ENCODE assay signal across 1 cellular context in the genomic region with DNA sequence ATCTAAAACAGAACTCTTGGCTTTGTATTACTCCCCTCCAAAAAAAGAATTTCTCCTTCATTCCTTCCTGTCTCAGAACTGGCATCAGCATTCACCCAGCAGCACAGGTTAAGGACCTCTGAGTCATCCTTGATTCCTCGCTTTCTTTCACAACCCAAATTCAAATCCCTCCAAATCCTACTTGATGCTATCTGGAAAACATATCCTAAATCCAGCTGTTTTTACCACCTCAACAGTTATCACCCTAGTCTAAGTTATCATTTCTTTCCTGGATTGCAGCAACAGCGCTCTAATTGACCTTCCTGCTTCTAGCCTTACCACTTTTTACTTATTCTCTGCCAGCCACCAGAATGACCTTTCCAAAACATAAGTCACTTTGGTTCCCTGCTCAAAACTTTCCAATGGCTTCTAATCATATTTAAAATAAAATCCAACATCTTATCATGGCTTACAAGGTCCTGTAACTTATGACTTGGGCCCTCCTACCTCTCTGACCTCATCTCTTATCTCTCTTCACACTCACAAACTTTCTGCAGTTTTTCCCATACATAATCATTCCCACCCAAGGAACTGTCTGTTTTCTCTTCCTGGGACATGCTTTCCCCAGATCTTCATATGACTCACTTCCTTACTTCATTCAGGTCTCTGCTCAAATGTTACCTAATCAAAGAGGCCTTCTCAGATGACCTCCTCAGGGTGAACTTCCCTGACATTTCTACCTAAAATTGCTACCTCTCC.
TF ChIP-seq lines count a peak whose summit lies in the region.

No MANE protein-coding gene starts in this region.

TF ChIP-seq in K562, 482 proteins besides CTCF, POLR2A, EP300 and RAD21 (continued from another document and continues in another):
- peak; percentile 70; the same call in 1 of the 2 replicates for TF ChIP-seq STAT5A (IDR thresholded peaks at IDR 0.05; ENCODE audit: borderline replicate concordance, low read length)
- no peak for TF ChIP-seq ZFP1 (CRISPR knock-in tag; IDR thresholded peaks at IDR 0.05)
- TF ChIP-seq KDM1A (IDR thresholded peaks at IDR 0.05), result peak; percentile 74 to 77
- TF ChIP-seq E2F3 (CRISPR knock-in tag; IDR thresholded peaks at IDR 0.05), result no peak
- 0 out of 2 replicates have a peak, but pooled peaks have one; percentile 66 for TF ChIP-seq ZNF24 (IDR thresholded peaks at IDR 0.05)
- TF ChIP-seq BRD9 (IDR thresholded peaks at IDR 0.05; ENCODE audit: low read depth, partially characterized antibody), result peak; percentile 58
- no peak for TF ChIP-seq MAX (CRISPR knock-in tag; IDR thresholded peaks at IDR 0.05)
- TF ChIP-seq GATAD2A (IDR thresholded peaks at IDR 0.05), result 0 out of 2 replicates have a peak, but pooled peaks have one; percentile 63
- TF ChIP-seq NCOR1 (IDR thresholded peaks at IDR 0.05), result peak; percentile 93
- peak in 1 of 2 experiments; percentile 66; a peak in 2 of 4 replicates for TF ChIP-seq TBL1XR1 (IDR thresholded peaks at IDR 0.05; ENCODE audit: low read length in 2 of 2)
- TF ChIP-seq, protein P1, sequence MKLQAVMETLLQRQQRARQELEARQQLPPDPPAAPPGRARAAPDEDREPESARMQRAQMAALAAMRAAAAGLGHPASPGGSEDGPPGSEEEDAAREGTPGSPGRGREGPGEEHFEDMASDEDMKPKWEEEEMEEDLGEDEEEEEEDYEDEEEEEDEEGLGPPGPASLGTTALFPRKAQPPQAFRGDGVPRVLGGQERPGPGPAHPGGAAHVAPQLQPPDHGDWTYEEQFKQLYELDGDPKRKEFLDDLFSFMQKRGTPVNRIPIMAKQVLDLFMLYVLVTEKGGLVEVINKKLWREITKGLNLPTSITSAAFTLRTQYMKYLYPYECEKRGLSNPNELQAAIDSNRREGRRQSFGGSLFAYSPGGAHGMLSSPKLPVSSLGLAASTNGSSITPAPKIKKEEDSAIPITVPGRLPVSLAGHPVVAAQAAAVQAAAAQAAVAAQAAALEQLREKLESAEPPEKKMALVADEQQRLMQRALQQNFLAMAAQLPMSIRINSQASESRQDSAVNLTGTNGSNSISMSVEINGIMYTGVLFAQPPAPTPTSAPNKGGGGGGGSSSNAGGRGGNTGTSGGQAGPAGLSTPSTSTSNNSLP (IDR thresholded peaks at IDR 0.05; ENCODE audit: borderline replicate concordance, low read depth, low read length), result peak; percentile 87
- TF ChIP-seq, protein P2, sequence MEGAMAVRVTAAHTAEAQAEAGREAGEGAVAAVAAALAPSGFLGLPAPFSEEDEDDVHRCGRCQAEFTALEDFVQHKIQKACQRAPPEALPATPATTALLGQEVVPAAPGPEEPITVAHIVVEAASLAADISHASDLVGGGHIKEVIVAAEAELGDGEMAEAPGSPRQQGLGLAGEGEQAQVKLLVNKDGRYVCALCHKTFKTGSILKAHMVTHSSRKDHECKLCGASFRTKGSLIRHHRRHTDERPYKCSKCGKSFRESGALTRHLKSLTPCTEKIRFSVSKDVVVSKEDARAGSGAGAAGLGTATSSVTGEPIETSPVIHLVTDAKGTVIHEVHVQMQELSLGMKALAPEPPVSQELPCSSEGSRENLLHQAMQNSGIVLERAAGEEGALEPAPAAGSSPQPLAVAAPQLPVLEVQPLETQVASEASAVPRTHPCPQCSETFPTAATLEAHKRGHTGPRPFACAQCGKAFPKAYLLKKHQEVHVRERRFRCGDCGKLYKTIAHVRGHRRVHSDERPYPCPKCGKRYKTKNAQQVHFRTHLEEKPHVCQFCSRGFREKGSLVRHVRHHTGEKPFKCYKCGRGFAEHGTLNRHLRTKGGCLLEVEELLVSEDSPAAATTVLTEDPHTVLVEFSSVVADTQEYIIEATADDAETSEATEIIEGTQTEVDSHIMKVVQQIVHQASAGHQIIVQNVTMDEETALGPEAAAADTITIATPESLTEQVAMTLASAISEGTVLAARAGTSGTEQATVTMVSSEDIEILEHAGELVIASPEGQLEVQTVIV (CRISPR knock-in tag; IDR thresholded peaks at IDR 0.05; ENCODE audit: borderline replicate concordance), result no peak
- peak; percentile 99 for TF ChIP-seq DPF2 (IDR thresholded peaks at IDR 0.05)
- TF ChIP-seq HDAC3 (IDR thresholded peaks at IDR 0.05; ENCODE audit: borderline replicate concordance, partially characterized antibody), result peak; percentile 64
- no peak for TF ChIP-seq TEAD2 (tag; IDR thresholded peaks at IDR 0.05)
- TF ChIP-seq ZFX (CRISPR knock-in tag; IDR thresholded peaks at IDR 0.05), result peak; percentile 51
- peak; percentile 68 for TF ChIP-seq ETV5 (CRISPR knock-in tag; IDR thresholded peaks at IDR 0.05; ENCODE audit: low read depth)
- no peak for TF ChIP-seq SP2 (IDR thresholded peaks at IDR 0.05; ENCODE audit: extremely low read depth, low read depth, low read length, poor library complexity, severe bottlenecking)
- no peak for TF ChIP-seq CEBPG (CRISPR knock-in tag; IDR thresholded peaks at IDR 0.05)
- TF ChIP-seq CEBPG (tag; conservative IDR thresholded peaks at IDR 0.05 in 1 of 2, IDR thresholded peaks at IDR 0.05 in 1 of 2), result peak in 1 of 2 experiments; percentile 80; a peak in 2 of 4 replicates
- TF ChIP-seq HDAC2 (IDR thresholded peaks at IDR 0.05), result peak; percentile 82
- no peak for TF ChIP-seq ZC3H4 (CRISPR knock-in tag; IDR thresholded peaks at IDR 0.05; ENCODE audit: borderline replicate concordance)
- 0 out of 2 replicates have a peak, but pooled peaks have one; percentile 25 for TF ChIP-seq KHSRP (IDR thresholded peaks at IDR 0.05)
- TF ChIP-seq ZNF239 (CRISPR knock-in tag; IDR thresholded peaks at IDR 0.05), result no peak
- TF ChIP-seq, protein P3, sequence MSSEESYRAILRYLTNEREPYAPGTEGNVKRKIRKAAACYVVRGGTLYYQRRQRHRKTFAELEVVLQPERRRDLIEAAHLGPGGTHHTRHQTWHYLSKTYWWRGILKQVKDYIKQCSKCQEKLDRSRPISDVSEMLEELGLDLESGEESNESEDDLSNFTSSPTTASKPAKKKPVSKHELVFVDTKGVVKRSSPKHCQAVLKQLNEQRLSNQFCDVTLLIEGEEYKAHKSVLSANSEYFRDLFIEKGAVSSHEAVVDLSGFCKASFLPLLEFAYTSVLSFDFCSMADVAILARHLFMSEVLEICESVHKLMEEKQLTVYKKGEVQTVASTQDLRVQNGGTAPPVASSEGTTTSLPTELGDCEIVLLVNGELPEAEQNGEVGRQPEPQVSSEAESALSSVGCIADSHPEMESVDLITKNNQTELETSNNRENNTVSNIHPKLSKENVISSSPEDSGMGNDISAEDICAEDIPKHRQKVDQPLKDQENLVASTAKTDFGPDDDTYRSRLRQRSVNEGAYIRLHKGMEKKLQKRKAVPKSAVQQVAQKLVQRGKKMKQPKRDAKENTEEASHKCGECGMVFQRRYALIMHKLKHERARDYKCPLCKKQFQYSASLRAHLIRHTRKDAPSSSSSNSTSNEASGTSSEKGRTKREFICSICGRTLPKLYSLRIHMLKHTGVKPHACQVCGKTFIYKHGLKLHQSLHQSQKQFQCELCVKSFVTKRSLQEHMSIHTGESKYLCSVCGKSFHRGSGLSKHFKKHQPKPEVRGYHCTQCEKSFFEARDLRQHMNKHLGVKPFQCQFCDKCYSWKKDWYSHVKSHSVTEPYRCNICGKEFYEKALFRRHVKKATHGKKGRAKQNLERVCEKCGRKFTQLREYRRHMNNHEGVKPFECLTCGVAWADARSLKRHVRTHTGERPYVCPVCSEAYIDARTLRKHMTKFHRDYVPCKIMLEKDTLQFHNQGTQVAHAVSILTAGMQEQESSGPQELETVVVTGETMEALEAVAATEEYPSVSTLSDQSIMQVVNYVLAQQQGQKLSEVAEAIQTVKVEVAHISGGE (CRISPR knock-in tag; IDR thresholded peaks at IDR 0.05), result peak in 1 of 3 experiments; percentile 28; a peak in 1 of 6 replicates
- TF ChIP-seq TAF9B (IDR thresholded peaks at IDR 0.05; ENCODE audit: partially characterized antibody), result peak; percentile 62
- TF ChIP-seq RNF2 (IDR thresholded peaks at IDR 0.05), result peak; percentile 41; the same call in 1 of the 2 replicates
- no peak for TF ChIP-seq TGIF2 (CRISPR knock-in tag; IDR thresholded peaks at IDR 0.05)
- TF ChIP-seq, protein P4, sequence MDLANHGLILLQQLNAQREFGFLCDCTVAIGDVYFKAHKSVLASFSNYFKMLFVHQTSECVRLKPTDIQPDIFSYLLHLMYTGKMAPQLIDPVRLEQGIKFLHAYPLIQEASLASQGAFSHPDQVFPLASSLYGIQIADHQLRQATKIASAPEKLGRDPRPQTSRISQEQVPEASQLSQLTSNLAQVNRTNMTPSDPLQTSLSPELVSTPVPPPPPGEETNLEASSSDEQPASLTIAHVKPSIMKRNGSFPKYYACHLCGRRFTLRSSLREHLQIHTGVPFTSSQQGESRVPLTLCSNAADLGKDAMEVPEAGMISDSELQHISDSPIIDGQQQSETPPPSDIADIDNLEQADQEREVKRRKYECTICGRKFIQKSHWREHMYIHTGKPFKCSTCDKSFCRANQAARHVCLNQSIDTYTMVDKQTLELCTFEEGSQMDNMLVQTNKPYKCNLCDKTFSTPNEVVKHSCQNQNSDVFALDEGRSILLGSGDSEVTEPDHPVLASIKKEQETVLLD (IDR thresholded peaks at IDR 0.05), result peak; percentile 59; the same call in 1 of the 2 replicates
- TF ChIP-seq FOXM1 (IDR thresholded peaks at IDR 0.05; ENCODE audit: low read depth), result peak; percentile 90
- TF ChIP-seq FOXM1 (CRISPR knock-in tag; IDR thresholded peaks at IDR 0.05; ENCODE audit: low read depth), result no peak
- TF ChIP-seq NFE2 (IDR thresholded peaks at IDR 0.05; ENCODE audit: low read depth), result 0 out of 2 replicates have a peak, but pooled peaks have one; percentile 3
- peak; percentile 80 for TF ChIP-seq PHB2 (IDR thresholded peaks at IDR 0.05; ENCODE audit: low read depth)
- TF ChIP-seq KLF1 (tag; IDR thresholded peaks at IDR 0.05), result no peak
- TF ChIP-seq SMARCA4 (IDR thresholded peaks at IDR 0.05), result peak; percentile 98
- 0 out of 2 replicates have a peak, but pooled peaks have one; percentile 9 for TF ChIP-seq C11orf30 (IDR thresholded peaks at IDR 0.05; ENCODE audit: low read depth)
- peak; percentile 65; the same call in 1 of the 2 replicates for TF ChIP-seq NFATC3 (IDR thresholded peaks at IDR 0.05)
- peak; percentile 95 for TF ChIP-seq ATF7 (IDR thresholded peaks at IDR 0.05)
- TF ChIP-seq TEAD4 (IDR thresholded peaks at IDR 0.05; ENCODE audit: low read length), result peak; percentile 89
- no peak for TF ChIP-seq TEAD4 (CRISPR knock-in tag; IDR thresholded peaks at IDR 0.05; ENCODE audit: borderline replicate concordance)
- no peak for TF ChIP-seq GMEB1 (CRISPR knock-in tag; IDR thresholded peaks at IDR 0.05)
- TF ChIP-seq, protein P5, sequence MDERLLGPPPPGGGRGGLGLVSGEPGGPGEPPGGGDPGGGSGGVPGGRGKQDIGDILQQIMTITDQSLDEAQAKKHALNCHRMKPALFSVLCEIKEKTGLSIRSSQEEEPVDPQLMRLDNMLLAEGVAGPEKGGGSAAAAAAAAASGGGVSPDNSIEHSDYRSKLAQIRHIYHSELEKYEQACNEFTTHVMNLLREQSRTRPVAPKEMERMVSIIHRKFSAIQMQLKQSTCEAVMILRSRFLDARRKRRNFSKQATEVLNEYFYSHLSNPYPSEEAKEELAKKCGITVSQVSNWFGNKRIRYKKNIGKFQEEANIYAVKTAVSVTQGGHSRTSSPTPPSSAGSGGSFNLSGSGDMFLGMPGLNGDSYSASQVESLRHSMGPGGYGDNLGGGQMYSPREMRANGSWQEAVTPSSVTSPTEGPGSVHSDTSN (CRISPR knock-in tag; IDR thresholded peaks at IDR 0.05; ENCODE audit: low read depth), result no peak
- TF ChIP-seq, protein P5 (tag; conservative IDR thresholded peaks at IDR 0.05; ENCODE audit: low read depth), result peak; percentile 55
- no peak for TF ChIP-seq RBM14 (IDR thresholded peaks at IDR 0.05; ENCODE audit: borderline replicate concordance, insufficient read depth, low read depth, low read length)
- peak; percentile 73 for TF ChIP-seq CREM (IDR thresholded peaks at IDR 0.05; ENCODE audit: low read depth)
- peak; percentile 96 for TF ChIP-seq NBN (IDR thresholded peaks at IDR 0.05; ENCODE audit: low read depth)
- TF ChIP-seq, protein P6, sequence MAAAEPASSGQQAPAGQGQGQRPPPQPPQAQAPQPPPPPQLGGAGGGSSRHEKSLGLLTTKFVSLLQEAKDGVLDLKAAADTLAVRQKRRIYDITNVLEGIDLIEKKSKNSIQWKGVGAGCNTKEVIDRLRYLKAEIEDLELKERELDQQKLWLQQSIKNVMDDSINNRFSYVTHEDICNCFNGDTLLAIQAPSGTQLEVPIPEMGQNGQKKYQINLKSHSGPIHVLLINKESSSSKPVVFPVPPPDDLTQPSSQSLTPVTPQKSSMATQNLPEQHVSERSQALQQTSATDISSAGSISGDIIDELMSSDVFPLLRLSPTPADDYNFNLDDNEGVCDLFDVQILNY (CRISPR knock-in tag; IDR thresholded peaks at IDR 0.05), result no peak
- peak; percentile 22 for TF ChIP-seq FOS (IDR thresholded peaks at IDR 0.05; ENCODE audit: extremely low read depth, insufficient read length)
